Comparison of ENCODE assay signal across 2 cellular contexts in genomic region chr15:87753539-87753938, GRCh38.
TF ChIP-seq lines count a peak whose summit lies in the region.

No MANE protein-coding gene starts in this region.

TF ChIP-seq in A549, 52 proteins besides CTCF, POLR2A, EP300 and RAD21 (continued from another document):
- TF ChIP-seq REST (IDR thresholded peaks at IDR 0.05) (no peak), NR3C1 (IDR thresholded peaks at IDR 0.05) (no peak), HDAC2 (IDR thresholded peaks at IDR 0.05) (no peak), FOSL2 (IDR thresholded peaks at IDR 0.05) (no peak), FOSL2 (CRISPR knock-in tag; IDR thresholded peaks at IDR 0.05) (no peak), TP53 (CRISPR knock-in tag; IDR thresholded peaks at IDR 0.05) (no peak), ATOH8 (CRISPR knock-in tag; IDR thresholded peaks at IDR 0.05; ENCODE audit: low read depth) (no peak), KDM1A (IDR thresholded peaks at IDR 0.05; ENCODE audit: low read depth) (no peak), CBX2 (IDR thresholded peaks at IDR 0.05; ENCODE audit: borderline replicate concordance, low read depth) (no peak), BHLHE40 (IDR thresholded peaks at IDR 0.05; ENCODE audit: low read depth, low read length) (no peak), ZFP36 (IDR thresholded peaks at IDR 0.05; ENCODE audit: borderline replicate concordance, partially characterized antibody) (no peak)

TF ChIP-seq in GM23338, 12 proteins besides CTCF, POLR2A, EP300 and RAD21 (continued from another document):
- TF ChIP-seq REST (IDR thresholded peaks at IDR 0.05; ENCODE audit: unreplicated experiment) (no peak), EZH2 (IDR thresholded peaks at IDR 0.05; ENCODE audit: low read depth, unreplicated experiment) (no peak), ZNF462 (CRISPR knock-in tag; IDR thresholded peaks at IDR 0.05) (no peak), ZNF114 (CRISPR knock-in tag; IDR thresholded peaks at IDR 0.05) (no peak)
